In the genomic region with DNA sequence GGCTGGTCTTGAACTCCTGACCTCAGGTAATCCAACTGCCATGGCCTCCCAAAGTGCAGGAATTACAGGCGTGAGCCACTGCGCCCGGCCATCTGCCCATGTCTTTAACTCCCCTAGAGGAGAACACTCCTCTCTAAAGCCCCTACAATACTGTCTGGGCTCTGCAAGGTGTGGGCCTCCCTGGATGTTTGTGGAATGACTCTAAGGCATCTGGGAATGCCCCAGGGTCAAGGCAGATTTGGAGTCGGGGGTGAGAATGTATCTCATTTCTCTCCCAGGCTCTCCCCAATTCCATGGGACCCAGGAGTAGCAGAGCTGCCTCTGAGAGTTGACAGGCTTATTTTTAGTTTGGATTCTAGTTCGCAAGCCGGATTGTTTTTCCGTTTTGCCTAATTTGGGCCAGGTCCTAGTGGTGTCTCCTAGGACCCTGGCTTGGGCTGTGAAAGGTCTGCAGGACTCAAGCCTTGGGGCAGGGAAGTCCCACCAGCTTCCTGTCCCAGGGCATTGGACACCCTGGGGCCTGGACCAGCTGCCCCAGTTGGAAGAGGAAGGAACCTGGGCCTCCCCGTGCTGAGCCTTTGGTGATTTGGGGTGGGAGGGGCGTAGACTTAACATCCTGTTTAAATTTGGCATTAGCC, we compare ENCODE assay signal across 20 cellular contexts. TPM values are rescaled to one million over a fixed set of nuclear protein-coding genes. Genes with fewer than 3 reads are reported as not detected.
DNase-seq lines count a peak whose midpoint lies in the region; ATAC-seq and TF ChIP-seq lines count a peak whose summit lies in the region.
"Had no signal": no experiment of that assay in that cellular context is flagged by ENCODE, and none has a peak within 500 bp of the region (broad histone marks: within the 10 kb centered on the region; RNA-seq: fewer than 3 reads in every experiment).

No MANE protein-coding gene starts in this region.

- no peaks in the 10 kb centered on the region for H3K36me3 ChIP-seq in heart right ventricle
- H3K36me3 ChIP-seq in PC-9 (ENCODE audit: low read depth): no peaks in the 10 kb centered on the region
- H3K36me3 ChIP-seq: tibial nerve had no signal

- H3K27ac Mint-ChIP-seq in nephron: peak overlapping the region; percentile 94 to 99 (median 97)
- no peak overlapping the region for H3K27ac Mint-ChIP-seq in activated CD8-positive, alpha-beta T cell treated with anti-CD3 and anti-CD28 coated beads, Interleukin-2, amount 10 ng/mL, durations not matched to agents 7 days and 5 days
- H3K27ac Mint-ChIP-seq: natural killer cell treated with Interleukin-12 subunit alpha and Interleukin-12 subunit beta and Interleukin-15 and Interleukin-18, amount 100 ng/mL, for 72 hours had no signal

- H3K27ac ChIP-seq in heart right ventricle: peak overlapping the region in 6 of 10 donors; percentile 16 to 65 (median 33)
- H3K27ac ChIP-seq in PC-9: no peak overlapping the region
- H3K27ac ChIP-seq: A549, dorsolateral prefrontal cortex, GM23248, psoas muscle had no signal

- peak; percentile 51 for ATAC-seq in Right ventricle myocardium superior (ENCODE audit: poor library complexity)
- ATAC-seq in heart right ventricle: peak in 7 of 8 donors; percentile 21 to 85 (median 59)
- no peak for ATAC-seq in activated CD8-positive, alpha-beta T cell treated with anti-CD3 and anti-CD28 coated beads, Interleukin-2, amount 10 ng/mL, durations not matched to agents 7 days and 5 days
- ATAC-seq: A549; natural killer cell treated with Interleukin-12 subunit alpha and Interleukin-12 subunit beta and Interleukin-15 and Interleukin-18, amount 100 ng/mL, for 72 hours; T-helper 17 cell had no signal

- H3K27me3 ChIP-seq in heart right ventricle (no peaks in the 10 kb centered on the region), PC-9 (ENCODE audit: insufficient read depth, low read depth) (no peaks in the 10 kb centered on the region)
- H3K27me3 ChIP-seq: dorsolateral prefrontal cortex, tibial nerve had no signal

- H3F3A ChIP-seq in PC-9 (ENCODE audit: insufficient read depth, low read depth): peaks cover 18% of the 10 kb centered on the region

- H3K9me2 ChIP-seq in PC-9 (ENCODE audit: insufficient read depth): no peaks in the 10 kb centered on the region

- no TSS peak for BruUV-seq in PC-9 (replicated peaks; lab: Mats Ljungman, UMichigan)

- TF ChIP-seq CTCF in heart right ventricle (IDR thresholded peaks at IDR 0.05) (no peak), nephron (IDR thresholded peaks at IDR 0.05; ENCODE audit: unreplicated experiment in 3 of 3) (no peak), PC-9 (conservative IDR thresholded peaks at IDR 0.05) (no peak)

- no peak for DNase-seq in Right ventricle myocardium superior
- DNase-seq in cardiac septum (ENCODE audit: low spot score): no peak
- peak; percentile 23 to 45 for DNase-seq in heart right ventricle
- DNase-seq in PC-9: no peak
- DNase-seq in activated CD8-positive, alpha-beta T cell treated with anti-CD3 and anti-CD28 coated beads, Interleukin-2, amount 10 ng/mL, durations not matched to agents 7 days and 5 days: no peak
- no peak for DNase-seq in SW 1271 (lab: John Stamatoyannopoulos, UW)
- DNase-seq in NCI-H1930 (lab: John Stamatoyannopoulos, UW): no peak
- DNase-seq: caudate nucleus; CD4-positive, CD25-positive, alpha-beta regulatory T cell; DMS53; dorsolateral prefrontal cortex; GM23248; psoas muscle; SIG-M5; stimulated activated naive CD4-positive, alpha-beta T cell; T-helper 17 cell had no signal

- H3K4me1 Mint-ChIP-seq in nephron: peaks cover 71% of the 10 kb centered on the region
- H3K4me1 Mint-ChIP-seq in activated CD8-positive, alpha-beta T cell treated with anti-CD3 and anti-CD28 coated beads, Interleukin-2, amount 10 ng/mL, durations not matched to agents 7 days and 5 days (ENCODE audit: low read depth): peaks cover 6% of the 10 kb centered on the region

- peaks cover 7% of the 10 kb centered on the region for H3K27me3 Mint-ChIP-seq in nephron (ENCODE audit: low read depth)
- H3K27me3 Mint-ChIP-seq in activated CD8-positive, alpha-beta T cell treated with anti-CD3 and anti-CD28 coated beads, Interleukin-2, amount 10 ng/mL, durations not matched to agents 7 days and 5 days (ENCODE audit: low read depth): peaks cover 4% of the 10 kb centered on the region
- H3K27me3 Mint-ChIP-seq: CD4-positive, CD25-positive, alpha-beta regulatory T cell; T-helper 17 cell had no signal

- intact Hi-C loops in Right ventricle myocardium superior (cut with DNase I): no loop called here
- intact Hi-C loops in cardiac septum (cut with DNase I): no loop called here
- intact Hi-C loops in heart right ventricle (cut with DNase I): no loop called here
- intact Hi-C loops in PC-9 (cut with micrococcal nuclease; ENCODE audit: unreplicated experiment): no loop called here

- 53 to 65% methylated on average over 9 of the region's 9 CpGs for WGBS in heart right ventricle, 2 donors

- H3K4me1 ChIP-seq in heart right ventricle (peaks cover 0 to 44% (median 10%) of the 10 kb centered on the region in 9 donors), PC-9 (replicated peaks; ENCODE audit: insufficient read depth) (peaks cover 29% of the 10 kb centered on the region)
- H3K4me1 ChIP-seq: A549, psoas muscle had no signal

- H3K9me3 ChIP-seq in heart right ventricle (peaks cover 0 to 15% (median 0%) of the 10 kb centered on the region in 11 donors), PC-9 (ENCODE audit: insufficient read depth, low read depth) (peaks cover 6% of the 10 kb centered on the region; the same call in 1 of the 2 replicates)
- H3K9me3 ChIP-seq: A549, psoas muscle, tibial nerve had no signal

- H3K79me2 ChIP-seq in PC-9 (ENCODE audit: low read depth): no peaks in the 10 kb centered on the region

- no peaks in the 10 kb centered on the region for H4K20me1 ChIP-seq in PC-9 (ENCODE audit: insufficient read depth)

- H3K4me2 ChIP-seq in PC-9: no peak overlapping the region
- H3K4me2 ChIP-seq: A549 had no signal

- H2AFZ ChIP-seq in PC-9: no peak overlapping the region
- H2AFZ ChIP-seq: GM23248 had no signal

- POLR2A ChIA-PET in PC-9 (lab: Charles Lee; ENCODE audit: unreplicated experiment): no interaction called here
- POLR2A ChIA-PET in activated CD8-positive, alpha-beta T cell treated with anti-CD3 and anti-CD28 coated beads, Interleukin-2, amount 10 ng/mL, durations not matched to agents 7 days and 5 days (lab: Charles Lee): no interaction called here

- H3K4me3 Mint-ChIP-seq in nephron: peak overlapping the region in 2 of 3 experiments; percentile 49 to 53
- H3K4me3 Mint-ChIP-seq in activated CD8-positive, alpha-beta T cell treated with anti-CD3 and anti-CD28 coated beads, Interleukin-2, amount 10 ng/mL, durations not matched to agents 7 days and 5 days: no peak overlapping the region
- H3K4me3 Mint-ChIP-seq: CD4-positive, CD25-positive, alpha-beta regulatory T cell; natural killer cell treated with Interleukin-12 subunit alpha and Interleukin-12 subunit beta and Interleukin-15 and Interleukin-18, amount 100 ng/mL, for 72 hours had no signal

- no peaks in the 10 kb centered on the region for H3K36me3 Mint-ChIP-seq in nephron (ENCODE audit: low read depth)
- no peaks in the 10 kb centered on the region for H3K36me3 Mint-ChIP-seq in activated CD8-positive, alpha-beta T cell treated with anti-CD3 and anti-CD28 coated beads, Interleukin-2, amount 10 ng/mL, durations not matched to agents 7 days and 5 days (ENCODE audit: low read depth)
- H3K36me3 Mint-ChIP-seq: natural killer cell treated with Interleukin-12 subunit alpha and Interleukin-12 subunit beta and Interleukin-15 and Interleukin-18, amount 100 ng/mL, for 72 hours had no signal

- CTCF ChIA-PET in PC-9 (lab: Charles Lee): interaction anchor here (0.5 to 0.6 kb wide), 2 partner anchors 44 to 400 kb away, joined by 3 to 4 read pairs; no protein-coding TSS in a partner anchor
- CTCF ChIA-PET in activated CD8-positive, alpha-beta T cell treated with anti-CD3 and anti-CD28 coated beads, Interleukin-2, amount 10 ng/mL, durations not matched to agents 7 days and 5 days (lab: Charles Lee): no interaction called here

- no peak overlapping the region for H3K4me3 ChIP-seq in heart right ventricle
- no peak overlapping the region for H3K4me3 ChIP-seq in PC-9
- H3K4me3 ChIP-seq: A549, dorsolateral prefrontal cortex, GM23248, psoas muscle, tibial nerve had no signal

- peaks cover 2% of the 10 kb centered on the region for H3K9me3 Mint-ChIP-seq in nephron
- H3K9me3 Mint-ChIP-seq in activated CD8-positive, alpha-beta T cell treated with anti-CD3 and anti-CD28 coated beads, Interleukin-2, amount 10 ng/mL, durations not matched to agents 7 days and 5 days (ENCODE audit: insufficient read depth): no peaks in the 10 kb centered on the region
- H3K9me3 Mint-ChIP-seq: natural killer cell treated with Interleukin-12 subunit alpha and Interleukin-12 subunit beta and Interleukin-15 and Interleukin-18, amount 100 ng/mL, for 72 hours had no signal

RNA-seq across cellular contexts. Expression of a gene that starts 53.5 kb away (rescaled TPM):
- 28.5 TPM for total RNA-seq in Right ventricle myocardium superior
- 30.2 TPM for total RNA-seq in cardiac septum
- 10 to 100 TPM; 26.7 to 33.9 (median 30.5) TPM for total RNA-seq in heart right ventricle
- 10 to 100 TPM; 20.1 to 32.6 TPM for polyA plus RNA-seq in heart right ventricle
- total RNA-seq in PC-9 (2021): 97.2 and 106 TPM in 2 replicates
- 1 to 10 TPM; 2.0 to 2.1 TPM for total RNA-seq in activated CD8-positive, alpha-beta T cell treated with anti-CD3 and anti-CD28 coated beads, Interleukin-2, amount 10 ng/mL, durations not matched to agents 7 days and 5 days

Comparison
In these comparisons a context has a peak if more than half of its experiments do, and no peak if none do; other contexts are left out.
1. DNase-seq: peak in heart right ventricle (2 of 2); none in Right ventricle myocardium superior (single experiment), cardiac septum (single experiment), PC-9 (0 of 2), activated CD8-positive, alpha-beta T cell treated with anti-CD3 and anti-CD28 coated beads, Interleukin-2, amount 10 ng/mL, durations not matched to agents 7 days and 5 days (single experiment), SW 1271 (0 of 2) and NCI-H1930 (0 of 2).